In the genomic region with DNA sequence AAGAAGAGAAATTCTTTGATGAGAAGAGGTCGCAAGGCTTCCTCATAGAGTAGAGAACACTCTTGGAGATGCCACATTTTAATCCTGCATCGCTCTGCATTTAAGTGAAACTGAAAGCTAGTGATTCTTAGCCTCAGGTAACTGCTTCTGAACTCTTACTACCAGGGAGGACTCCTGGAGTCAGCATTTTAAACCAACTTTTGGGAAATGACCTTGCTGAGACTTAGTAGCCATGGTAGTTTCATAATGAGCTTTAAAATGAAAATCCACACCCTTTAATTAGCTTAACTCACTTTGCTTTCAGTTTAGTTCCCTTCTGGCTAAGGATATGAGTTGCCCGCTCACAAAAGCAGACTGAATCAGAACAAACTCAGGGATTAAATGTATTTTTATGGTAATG, we compare ENCODE assay signal across 12 cellular contexts.
DNase-seq lines count a peak whose midpoint lies in the region; ATAC-seq and TF ChIP-seq lines count a peak whose summit lies in the region.
"Had no signal": no experiment of that assay in that cellular context is flagged by ENCODE, and none has a peak within 500 bp of the region (broad histone marks: within the 10 kb centered on the region; RNA-seq: fewer than 3 reads in every experiment).

No MANE protein-coding gene starts in this region.

- peaks cover 31% of the 10 kb centered on the region for H3K4me1 Mint-ChIP-seq in CD8-positive, alpha-beta T cell (ENCODE audit: low read depth)
- peaks cover 7% of the 10 kb centered on the region for H3K4me1 Mint-ChIP-seq in activated B cell treated with CpG ODN at 0.5 μM for 24 hours

- H3K9me3 ChIP-seq in CD8-positive, alpha-beta T cell (ENCODE audit: low read length): no peaks in the 10 kb centered on the region
- H3K9me3 ChIP-seq in right cardiac atrium (ENCODE audit: control insufficient read depth, low read length): no peaks in the 10 kb centered on the region
- H3K9me3 ChIP-seq: tibial artery had no signal

- no peaks in the 10 kb centered on the region for H3K27me3 Mint-ChIP-seq in CD8-positive, alpha-beta T cell (ENCODE audit: low read depth)
- H3K27me3 Mint-ChIP-seq in activated B cell treated with CpG ODN at 0.5 μM for 24 hours: no peaks in the 10 kb centered on the region

- DNase-seq in CD8-positive, alpha-beta T cell: no peak
- DNase-seq in activated B cell treated with CpG ODN at 0.5 μM for 24 hours (no peak), left lobe of liver (ENCODE audit: low spot score) (no peak), NCI-H510A treated with DMSO at 0.1 percent for 48 hours (lab: John Stamatoyannopoulos, UW) (no peak), UCSD-AML1 (lab: John Stamatoyannopoulos, UW; ENCODE audit: unreplicated experiment) (no peak), iPS-NIHi7 (ENCODE audit: extremely low spot score) (no peak), right cardiac atrium (no peak)
- DNase-seq: NCI-H1436; stimulated activated CD4-positive, alpha-beta T cell treated with anti-CD3 and anti-CD28 coated beads, Interleukin-4, amount 100 ng/mL, for 24 hours; tibial artery had no signal

- CTCF ChIA-PET in CD8-positive, alpha-beta T cell (lab: Charles Lee): interaction anchor here (0.6 to 1.8 kb wide), 2 partner anchors 9 to 16 kb away, joined by 3 to 4 read pairs; no protein-coding TSS in a partner anchor
- CTCF ChIA-PET in activated B cell treated with CpG ODN at 0.5 μM for 24 hours (lab: Charles Lee): no interaction called here

- intact Hi-C loops in CD8-positive, alpha-beta T cell (cut with DNase I, micrococcal nuclease): no loop called here
- intact Hi-C loops in activated B cell treated with CpG ODN at 0.5 μM for 24 hours (cut with micrococcal nuclease) (no loop called here), right cardiac atrium (cut with DNase I) (loop anchor here in 1 of 4 donors (10.0 kb wide), 1 partner anchor 78 kb away; the partner anchor contains the start of gene SYNE2)

- no peak for TF ChIP-seq CTCF in CD8-positive, alpha-beta T cell (IDR thresholded peaks at IDR 0.05)
- no peak for TF ChIP-seq CTCF in activated B cell treated with CpG ODN at 0.5 μM for 24 hours (IDR thresholded peaks at IDR 0.05)

- no peaks in the 10 kb centered on the region for H3K36me3 ChIP-seq in CD8-positive, alpha-beta T cell (ENCODE audit: insufficient read depth, low read length)
- H3K36me3 ChIP-seq: tibial artery had no signal

- H3K27me3 ChIP-seq in CD8-positive, alpha-beta T cell (ENCODE audit: insufficient read depth, low read length): no peaks in the 10 kb centered on the region
- no peaks in the 10 kb centered on the region for H3K27me3 ChIP-seq in right cardiac atrium (ENCODE audit: control insufficient read depth, insufficient read depth)
- H3K27me3 ChIP-seq: tibial artery had no signal

- no peak overlapping the region for H3K27ac ChIP-seq in CD8-positive, alpha-beta T cell (ENCODE audit: low read depth, low read length)
- no peak overlapping the region for H3K27ac ChIP-seq in right cardiac atrium (ENCODE audit: low read length)
- H3K27ac ChIP-seq: tibial artery had no signal

- H3K9me3 Mint-ChIP-seq in CD8-positive, alpha-beta T cell: no peaks in the 10 kb centered on the region
- H3K9me3 Mint-ChIP-seq in activated B cell treated with CpG ODN at 0.5 μM for 24 hours: no peaks in the 10 kb centered on the region

- peak overlapping the region; percentile 8 for H3K4me3 Mint-ChIP-seq in CD8-positive, alpha-beta T cell
- H3K4me3 Mint-ChIP-seq in activated B cell treated with CpG ODN at 0.5 μM for 24 hours: peak overlapping the region; percentile 11

- POLR2A ChIA-PET in CD8-positive, alpha-beta T cell (lab: Charles Lee): no interaction called here
- POLR2A ChIA-PET in activated B cell treated with CpG ODN at 0.5 μM for 24 hours (lab: Charles Lee): no interaction called here

- peak overlapping the region; percentile 0 for H3K27ac Mint-ChIP-seq in CD8-positive, alpha-beta T cell
- no peak overlapping the region for H3K27ac Mint-ChIP-seq in activated B cell treated with CpG ODN at 0.5 μM for 24 hours

- no peak for ATAC-seq in CD8-positive, alpha-beta T cell
- ATAC-seq in HG02884 (IDR thresholded peaks at IDR 0.05; ENCODE audit: unreplicated experiment): peak; percentile 62
- no peak for ATAC-seq in activated B cell treated with CpG ODN at 0.5 μM for 24 hours (ENCODE audit: low read depth)
- peak; percentile 79 for ATAC-seq in left lobe of liver
- ATAC-seq in right cardiac atrium: no peak
- ATAC-seq: Panc1 had no signal

- H3K36me3 Mint-ChIP-seq in CD8-positive, alpha-beta T cell: peaks cover 11% of the 10 kb centered on the region
- no peaks in the 10 kb centered on the region for H3K36me3 Mint-ChIP-seq in activated B cell treated with CpG ODN at 0.5 μM for 24 hours (ENCODE audit: low read depth)

- H3K4me1 ChIP-seq in CD8-positive, alpha-beta T cell (ENCODE audit: insufficient read depth, low read length): peaks cover 13% of the 10 kb centered on the region
- peaks cover 6% of the 10 kb centered on the region for H3K4me1 ChIP-seq in right cardiac atrium (ENCODE audit: control insufficient read depth, insufficient read depth, low read length)

- 88% methylated on average over 3 of the region's 3 CpGs for WGBS in right cardiac atrium

- no peak overlapping the region for H3K4me3 ChIP-seq in CD8-positive, alpha-beta T cell (ENCODE audit: low read depth, low read length)
- H3K4me3 ChIP-seq in right cardiac atrium (ENCODE audit: low read length): no peak overlapping the region
- H3K4me3 ChIP-seq: tibial artery had no signal

Comparison
In these comparisons a context has a peak if more than half of its experiments do, and no peak if none do; other contexts are left out.
1. ATAC-seq: peak in HG02884 (single experiment) and left lobe of liver (single experiment); none in CD8-positive, alpha-beta T cell (single experiment), activated B cell treated with CpG ODN at 0.5 μM for 24 hours (single experiment) and right cardiac atrium (0 of 2).